8 cellular contexts compared by ENCODE assay signal in the genomic region with DNA sequence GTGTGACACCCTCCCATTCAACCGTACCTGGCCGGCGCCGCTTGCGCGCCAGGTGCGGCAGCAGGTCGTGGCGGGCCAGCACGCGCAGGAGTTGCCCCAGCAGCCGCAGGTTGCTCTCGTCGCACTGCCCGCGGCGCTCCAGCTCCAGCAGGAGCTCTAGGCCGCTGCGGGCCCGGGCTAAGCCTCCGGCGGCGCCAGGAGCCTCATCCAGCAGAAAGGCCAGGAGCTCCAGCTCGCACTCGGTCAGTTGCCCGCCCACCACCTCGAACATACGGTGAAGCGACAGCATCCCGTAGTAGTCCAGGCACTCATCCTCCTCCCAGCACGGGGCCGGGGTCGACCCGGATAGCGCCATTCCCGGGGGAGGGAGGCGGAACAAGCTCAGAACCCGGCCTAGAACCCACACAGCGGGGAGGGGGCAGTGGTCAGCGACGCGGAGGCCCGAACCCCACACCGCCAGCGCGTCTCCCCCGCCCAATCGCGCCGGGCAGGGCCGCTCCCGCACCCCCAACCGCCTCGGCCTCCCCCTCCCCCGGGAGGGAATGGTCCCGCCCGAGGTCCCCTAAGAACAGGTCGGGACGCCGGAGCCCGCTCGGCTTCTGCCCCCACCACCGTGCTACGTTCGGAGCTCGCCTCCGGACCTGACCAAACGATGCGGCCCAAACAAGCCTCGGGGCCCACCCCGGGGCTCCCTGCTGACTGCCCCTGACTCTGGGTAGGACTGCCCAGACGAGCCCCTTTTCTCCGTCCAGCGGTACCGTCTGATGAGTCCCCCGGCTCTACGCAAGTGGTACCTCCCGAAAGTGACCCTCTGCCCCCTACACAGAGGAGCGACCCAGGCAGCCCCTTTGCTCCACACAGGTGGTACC. TPM values are rescaled to one million over a fixed set of nuclear protein-coding genes. Genes with fewer than 3 reads are reported as not detected.
DNase-seq lines count a peak whose midpoint lies in the region; ATAC-seq and TF ChIP-seq lines count a peak whose summit lies in the region.

No MANE protein-coding gene starts in this region.

- peaks cover 1% of the 10 kb centered on the region for H3K9me3 Mint-ChIP-seq in activated naive CD8-positive, alpha-beta T cell treated with anti-CD3 and anti-CD28 coated beads for 36 hours

- H3K4me1 ChIP-seq in HEK293 (ENCODE audit: control insufficient read depth, insufficient read depth, low read length) = peaks cover 23% of the 10 kb centered on the region

- H3K4me3 Mint-ChIP-seq in activated naive CD8-positive, alpha-beta T cell treated with anti-CD3 and anti-CD28 coated beads for 36 hours = peak overlapping the region; percentile 93

- DNase-seq in DMS153 treated with DMSO at 0.1 percent for 48 hours (lab: John Stamatoyannopoulos, UW; ENCODE audit: unreplicated experiment) (peak; percentile 39), NCI-H510A treated with DMSO at 0.1 percent for 48 hours (lab: John Stamatoyannopoulos, UW) (peak; percentile 54), left cardiac atrium (peak; percentile 54), posterior cingulate gyrus (peak in 9 of 10 donors; percentile 14 to 91 (median 39)), OCI-M2 (lab: John Stamatoyannopoulos, UW; ENCODE audit: unreplicated experiment) (no peak), HPDE6-E6E7 (ENCODE audit: extremely low spot score) (no peak)
- peak; percentile 49 for DNase-seq in activated naive CD8-positive, alpha-beta T cell treated with anti-CD3 and anti-CD28 coated beads for 36 hours

- peak overlapping the region; percentile 99 for H3K27ac Mint-ChIP-seq in activated naive CD8-positive, alpha-beta T cell treated with anti-CD3 and anti-CD28 coated beads for 36 hours

- H3K36me3 ChIP-seq in HEK293 (ENCODE audit: control insufficient read depth in 2 of 2, insufficient read depth in 1 of 2, low read length in 2 of 2) = peaks cover 39 to 42% of the 10 kb centered on the region in 2 experiments

- peak overlapping the region; percentile 92 for H3K27ac ChIP-seq in HEK293 (ENCODE audit: extremely low read depth, low read depth, low read length)

- no peaks in the 10 kb centered on the region for H3K9me3 ChIP-seq in HEK293 (ENCODE audit: control insufficient read depth, insufficient read depth, low read depth, low read length)

- peak; percentile 39; the same call in 1 of the 2 replicates for TF ChIP-seq CTCF in HEK293 (tag by site-specific recombination; IDR thresholded peaks at IDR 0.05)

- H3K27me3 Mint-ChIP-seq in activated naive CD8-positive, alpha-beta T cell treated with anti-CD3 and anti-CD28 coated beads for 36 hours = peaks cover 4% of the 10 kb centered on the region

- ATAC-seq in left cardiac atrium = peak; percentile 24 to 28

- H3K36me3 Mint-ChIP-seq in activated naive CD8-positive, alpha-beta T cell treated with anti-CD3 and anti-CD28 coated beads for 36 hours = peaks cover 37% of the 10 kb centered on the region

- peaks cover 52% of the 10 kb centered on the region for H3K4me1 Mint-ChIP-seq in activated naive CD8-positive, alpha-beta T cell treated with anti-CD3 and anti-CD28 coated beads for 36 hours

- CTCF ChIA-PET in HEK293 (lab: Yijun Ruan, JAX) = interaction anchor here (0.6 to 2.4 kb wide), 16 partner anchors 9 to 195 kb away, joined by 3 to 17 read pairs (median 4); a partner anchor contains a TSS

- H3K4me3 ChIP-seq in HEK293 (ENCODE audit: low read depth, low read length) = peak overlapping the region; percentile 75

- intact Hi-C loops in left cardiac atrium (cut with DNase I) (no loop called here), posterior cingulate gyrus (cut with DNase I) (no loop called here)

- POLR2A ChIA-PET in HEK293 (lab: Yijun Ruan, JAX) = interaction anchor here (0.6 to 6.0 kb wide), 12 partner anchors 10 to 358 kb away, joined by 3 to 67 read pairs (median 4); a partner anchor contains a TSS

TF ChIP-seq in HEK293, 187 proteins besides CTCF, POLR2A, EP300 and RAD21 (continues in another document):
- TF ChIP-seq, protein P1, sequence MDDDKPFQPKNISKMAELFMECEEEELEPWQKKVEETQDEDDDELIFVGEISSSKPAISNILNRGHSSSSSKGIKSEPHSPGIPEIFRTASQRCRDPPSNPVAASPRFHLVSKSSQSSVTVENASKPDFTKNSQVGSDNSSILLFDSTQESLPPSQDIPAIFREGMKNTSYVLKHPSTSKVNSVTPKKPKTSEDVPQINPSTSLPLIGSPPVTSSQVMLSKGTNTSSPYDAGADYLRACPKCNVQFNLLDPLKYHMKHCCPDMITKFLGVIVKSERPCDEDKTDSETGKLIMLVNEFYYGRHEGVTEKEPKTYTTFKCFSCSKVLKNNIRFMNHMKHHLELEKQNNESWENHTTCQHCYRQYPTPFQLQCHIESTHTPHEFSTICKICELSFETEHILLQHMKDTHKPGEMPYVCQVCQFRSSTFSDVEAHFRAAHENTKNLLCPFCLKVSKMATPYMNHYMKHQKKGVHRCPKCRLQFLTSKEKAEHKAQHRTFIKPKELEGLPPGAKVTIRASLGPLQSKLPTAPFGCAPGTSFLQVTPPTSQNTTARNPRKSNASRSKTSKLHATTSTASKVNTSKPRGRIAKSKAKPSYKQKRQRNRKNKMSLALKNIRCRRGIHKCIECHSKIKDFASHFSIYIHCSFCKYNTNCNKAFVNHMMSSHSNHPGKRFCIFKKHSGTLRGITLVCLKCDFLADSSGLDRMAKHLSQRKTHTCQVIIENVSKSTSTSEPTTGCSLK (tag by site-specific recombination; IDR thresholded peaks at IDR 0.05) = no peak
- TF ChIP-seq ZNF416 (tag by site-specific recombination; IDR thresholded peaks at IDR 0.05) (no peak), ZNF311 (tag by site-specific recombination; IDR thresholded peaks at IDR 0.05; ENCODE audit: borderline replicate concordance) (no peak), ZNF626 (tag by site-specific recombination; IDR thresholded peaks at IDR 0.05) (no peak), ZIC2 (tag by site-specific recombination; IDR thresholded peaks at IDR 0.05) (peak; percentile 63), ZNF76 (tag by site-specific recombination; IDR thresholded peaks at IDR 0.05; ENCODE audit: borderline replicate concordance, low read depth) (0 out of 2 replicates have a peak, but pooled peaks have one; percentile 37), ZNF354C (tag by site-specific recombination; IDR thresholded peaks at IDR 0.05; ENCODE audit: borderline replicate concordance, low read depth) (no peak)
- TF ChIP-seq, protein P2, sequence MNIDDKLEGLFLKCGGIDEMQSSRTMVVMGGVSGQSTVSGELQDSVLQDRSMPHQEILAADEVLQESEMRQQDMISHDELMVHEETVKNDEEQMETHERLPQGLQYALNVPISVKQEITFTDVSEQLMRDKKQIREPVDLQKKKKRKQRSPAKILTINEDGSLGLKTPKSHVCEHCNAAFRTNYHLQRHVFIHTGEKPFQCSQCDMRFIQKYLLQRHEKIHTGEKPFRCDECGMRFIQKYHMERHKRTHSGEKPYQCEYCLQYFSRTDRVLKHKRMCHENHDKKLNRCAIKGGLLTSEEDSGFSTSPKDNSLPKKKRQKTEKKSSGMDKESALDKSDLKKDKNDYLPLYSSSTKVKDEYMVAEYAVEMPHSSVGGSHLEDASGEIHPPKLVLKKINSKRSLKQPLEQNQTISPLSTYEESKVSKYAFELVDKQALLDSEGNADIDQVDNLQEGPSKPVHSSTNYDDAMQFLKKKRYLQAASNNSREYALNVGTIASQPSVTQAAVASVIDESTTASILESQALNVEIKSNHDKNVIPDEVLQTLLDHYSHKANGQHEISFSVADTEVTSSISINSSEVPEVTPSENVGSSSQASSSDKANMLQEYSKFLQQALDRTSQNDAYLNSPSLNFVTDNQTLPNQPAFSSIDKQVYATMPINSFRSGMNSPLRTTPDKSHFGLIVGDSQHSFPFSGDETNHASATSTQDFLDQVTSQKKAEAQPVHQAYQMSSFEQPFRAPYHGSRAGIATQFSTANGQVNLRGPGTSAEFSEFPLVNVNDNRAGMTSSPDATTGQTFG (tag by site-specific recombination; IDR thresholded peaks at IDR 0.05; ENCODE audit: borderline replicate concordance) = no peak

RNA-seq across cellular contexts. Expression of a gene that starts 0.6 kb away (rescaled TPM):
- total RNA-seq in activated naive CD8-positive, alpha-beta T cell treated with anti-CD3 and anti-CD28 coated beads for 36 hours = 10 to 100 TPM; 16.2 to 17.6 TPM
- 10 to 100 TPM; 10.7 to 17.6 TPM for total RNA-seq in left cardiac atrium

RNA-seq across cellular contexts. Expression of a gene that starts 3.2 kb away (rescaled TPM):
- total RNA-seq in activated naive CD8-positive, alpha-beta T cell treated with anti-CD3 and anti-CD28 coated beads for 36 hours = 10 to 100 TPM; 12.1 to 14.5 TPM
- 1 to 10 TPM; 5.1 to 6.6 TPM for total RNA-seq in left cardiac atrium

RNA-seq across cellular contexts. Expression of a gene that starts 25.5 kb away (rescaled TPM):
- total RNA-seq in activated naive CD8-positive, alpha-beta T cell treated with anti-CD3 and anti-CD28 coated beads for 36 hours = 10 to 100 TPM; 38.2 to 39.0 TPM
- 10 to 100 TPM; 31.7 to 34.4 TPM for total RNA-seq in left cardiac atrium

RNA-seq across cellular contexts. Expression of a gene that starts 38.0 kb away (rescaled TPM):
- 10 to 100 TPM; 62.9 to 66.0 TPM for total RNA-seq in activated naive CD8-positive, alpha-beta T cell treated with anti-CD3 and anti-CD28 coated beads for 36 hours
- total RNA-seq in left cardiac atrium = 10 to 100 TPM; 37.9 to 50.6 TPM

RNA-seq across cellular contexts. Expression of a gene that starts 52.2 kb away (rescaled TPM):
- 10 to 100 TPM; 43.8 to 50.4 TPM for total RNA-seq in activated naive CD8-positive, alpha-beta T cell treated with anti-CD3 and anti-CD28 coated beads for 36 hours
- total RNA-seq in left cardiac atrium = 10 to 100 TPM; 34.7 to 42.1 TPM

Comparison
In these comparisons a context has a peak if more than half of its experiments do, and no peak if none do; other contexts are left out.
1. DNase-seq: peak in DMS153 treated with DMSO at 0.1 percent for 48 hours (single experiment), NCI-H510A treated with DMSO at 0.1 percent for 48 hours (single experiment), activated naive CD8-positive, alpha-beta T cell treated with anti-CD3 and anti-CD28 coated beads for 36 hours (single experiment), left cardiac atrium (single experiment) and posterior cingulate gyrus (9 of 10); none in OCI-M2 (single experiment) and HPDE6-E6E7 (single experiment).